Comparison of ENCODE assay signal across 18 cellular contexts in the genomic region with DNA sequence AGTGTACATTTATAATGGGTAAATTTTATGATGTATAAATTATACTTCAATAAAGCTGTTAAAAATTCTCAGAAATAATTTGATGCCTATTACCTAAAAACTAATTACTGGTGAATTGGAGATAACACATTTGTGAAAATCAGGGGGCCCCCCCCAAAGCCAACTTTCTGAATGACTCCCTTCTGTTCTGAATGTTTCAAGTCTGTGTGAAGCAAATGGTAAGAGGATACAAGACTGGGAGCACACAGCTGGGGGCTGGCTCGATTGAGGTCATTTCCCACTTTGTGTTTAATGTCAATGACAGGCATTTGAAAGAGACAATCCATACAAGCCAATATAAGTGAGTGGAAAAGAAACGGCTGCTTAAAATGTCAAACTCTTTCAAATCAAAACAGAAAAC.
DNase-seq lines count a peak whose midpoint lies in the region; ATAC-seq lines count a peak whose summit lies in the region.
"Had no signal": no experiment of that assay in that cellular context is flagged by ENCODE, and none has a peak within 500 bp of the region (broad histone marks: within the 10 kb centered on the region; RNA-seq: fewer than 3 reads in every experiment).

No MANE protein-coding gene starts in this region.

- H3K56ac ChIP-seq in mesendoderm (ENCODE audit: low read length) = no peak overlapping the region

- intact Hi-C loops in activated CD4-positive, alpha-beta memory T cell treated with anti-CD3 and anti-CD28 coated beads for 36 hours (cut with micrococcal nuclease) = no loop called here

- H4K5ac ChIP-seq in mesendoderm (ENCODE audit: low read length) = no peak overlapping the region

- H2BK120ac ChIP-seq in mesendoderm (ENCODE audit: low read depth, low read length) = no peak overlapping the region

- no CpG with 5 or more reads among the region's 2 CpGs for WGBS in mesendoderm (ENCODE audit: extremely low coverage, insufficient coverage, low lambda C conversion rate)

- POLR2A ChIA-PET in activated CD4-positive, alpha-beta memory T cell treated with anti-CD3 and anti-CD28 coated beads for 36 hours (lab: Charles Lee) = no interaction called here
- POLR2A ChIA-PET in activated CD4-positive, alpha-beta memory T cell treated with anti-CD3 and anti-CD28 coated beads, Interleukin-2, amount 10 ng/mL, durations not matched to agents 7 days and 5 days (lab: Charles Lee) = no interaction called here

- H3K4me3 Mint-ChIP-seq in activated CD4-positive, alpha-beta memory T cell treated with anti-CD3 and anti-CD28 coated beads for 36 hours = no peak overlapping the region
- H3K4me3 Mint-ChIP-seq in activated CD4-positive, alpha-beta memory T cell treated with anti-CD3 and anti-CD28 coated beads, Interleukin-2, amount 10 ng/mL, durations not matched to agents 7 days and 5 days = no peak overlapping the region
- H3K4me3 Mint-ChIP-seq in stimulated activated naive CD8-positive, alpha-beta T cell treated with anti-CD3 and anti-CD28 coated beads, Interleukin-15, amount 100 ng/mL, for 72 hours = no peak overlapping the region
- H3K4me3 Mint-ChIP-seq: CD8-positive, alpha-beta memory T cell; IgD-negative memory B cell had no signal

- no peak overlapping the region for H3K23ac ChIP-seq in mesendoderm (ENCODE audit: low read length)

- no peaks in the 10 kb centered on the region for H3K79me1 ChIP-seq in mesendoderm (ENCODE audit: low read length)

- H3K9ac ChIP-seq in mesendoderm (ENCODE audit: low read length) = no peak overlapping the region

- H2BK15ac ChIP-seq in mesendoderm (replicated peaks; ENCODE audit: low read depth) = no peak overlapping the region

- no peak overlapping the region for H3K18ac ChIP-seq in mesendoderm (ENCODE audit: low read length)

- no peaks in the 10 kb centered on the region for H3K4me1 ChIP-seq in mesendoderm (ENCODE audit: control insufficient read depth, low read depth, low read length)
- H3K4me1 ChIP-seq: SJCRH30 had no signal

- H3K4me3 ChIP-seq in mesendoderm (ENCODE audit: low read length) = no peak overlapping the region
- H3K4me3 ChIP-seq: SJCRH30 had no signal

- no peaks in the 10 kb centered on the region for H3K36me3 Mint-ChIP-seq in activated CD4-positive, alpha-beta memory T cell treated with anti-CD3 and anti-CD28 coated beads for 36 hours
- H3K36me3 Mint-ChIP-seq in activated CD4-positive, alpha-beta memory T cell treated with anti-CD3 and anti-CD28 coated beads, Interleukin-2, amount 10 ng/mL, durations not matched to agents 7 days and 5 days (ENCODE audit: low read depth) = no peaks in the 10 kb centered on the region
- H3K36me3 Mint-ChIP-seq: CD8-positive, alpha-beta memory T cell; IgD-negative memory B cell had no signal

- no peak overlapping the region for H2BK5ac ChIP-seq in mesendoderm (ENCODE audit: low read length)

- no peak overlapping the region for H3K27ac ChIP-seq in mesendoderm (ENCODE audit: low read depth, low read length)
- H3K27ac ChIP-seq: C4-2B, SJCRH30 had no signal

- no peak overlapping the region for H4K8ac ChIP-seq in mesendoderm (ENCODE audit: low read depth, low read length)

- no peaks in the 10 kb centered on the region for H3K36me3 ChIP-seq in mesendoderm (ENCODE audit: control insufficient read depth, insufficient read depth, low read length)
- H3K36me3 ChIP-seq: SJCRH30 had no signal

- H3K4me1 Mint-ChIP-seq in activated CD4-positive, alpha-beta memory T cell treated with anti-CD3 and anti-CD28 coated beads for 36 hours (ENCODE audit: low read depth) = peaks cover 10% of the 10 kb centered on the region
- peaks cover 3% of the 10 kb centered on the region for H3K4me1 Mint-ChIP-seq in activated CD4-positive, alpha-beta memory T cell treated with anti-CD3 and anti-CD28 coated beads, Interleukin-2, amount 10 ng/mL, durations not matched to agents 7 days and 5 days
- peaks cover 21% of the 10 kb centered on the region for H3K4me1 Mint-ChIP-seq in stimulated activated naive CD8-positive, alpha-beta T cell treated with anti-CD3 and anti-CD28 coated beads, Interleukin-15, amount 100 ng/mL, for 72 hours
- H3K4me1 Mint-ChIP-seq: IgD-negative memory B cell had no signal

- peak; percentile 18 for DNase-seq in activated CD4-positive, alpha-beta memory T cell treated with anti-CD3 and anti-CD28 coated beads for 36 hours
- no peak for DNase-seq in activated CD4-positive, alpha-beta memory T cell treated with anti-CD3 and anti-CD28 coated beads, Interleukin-2, amount 10 ng/mL, durations not matched to agents 7 days and 5 days
- peak; percentile 9 for DNase-seq in stimulated activated naive CD8-positive, alpha-beta T cell treated with anti-CD3 and anti-CD28 coated beads, Interleukin-15, Interleukin-2, amounts not matched to agents 100 U/mL and 50 U/mL, for 24 hours
- DNase-seq in stimulated activated naive CD8-positive, alpha-beta T cell treated with anti-CD3 and anti-CD28 coated beads, Interleukin-15, amount 100 ng/mL, for 72 hours = no peak
- DNase-seq in mesendoderm (peak; percentile 12), DMS153 (lab: John Stamatoyannopoulos, UW) (no peak), SK-N-DZ (ENCODE audit: low spot score) (no peak)
- DNase-seq: CD8-positive, alpha-beta memory T cell; DMS53; GDM1; MV-4-11; NCI-H1105 treated with DMSO at 0.1 percent for 48 hours; NCI-H2029 treated with DMSO at 0.1 percent for 48 hours; NCI-H526; OCI-M1; SJCRH30 had no signal

- ATAC-seq in stimulated activated naive CD8-positive, alpha-beta T cell treated with anti-CD3 and anti-CD28 coated beads, Interleukin-15, Interleukin-2, amounts not matched to agents 100 U/mL and 50 U/mL, for 24 hours = peak; percentile 58
- no peak for ATAC-seq in stimulated activated naive CD8-positive, alpha-beta T cell treated with anti-CD3 and anti-CD28 coated beads, Interleukin-15, amount 100 ng/mL, for 72 hours

- H3K27me3 ChIP-seq in mesendoderm (ENCODE audit: insufficient read depth, low read length, poor library complexity) = no peaks in the 10 kb centered on the region

- H3K27me3 Mint-ChIP-seq in activated CD4-positive, alpha-beta memory T cell treated with anti-CD3 and anti-CD28 coated beads for 36 hours = no peaks in the 10 kb centered on the region
- H3K27me3 Mint-ChIP-seq in activated CD4-positive, alpha-beta memory T cell treated with anti-CD3 and anti-CD28 coated beads, Interleukin-2, amount 10 ng/mL, durations not matched to agents 7 days and 5 days = no peaks in the 10 kb centered on the region
- no peaks in the 10 kb centered on the region for H3K27me3 Mint-ChIP-seq in stimulated activated naive CD8-positive, alpha-beta T cell treated with anti-CD3 and anti-CD28 coated beads, Interleukin-15, amount 100 ng/mL, for 72 hours
- H3K27me3 Mint-ChIP-seq: CD8-positive, alpha-beta memory T cell; IgD-negative memory B cell had no signal

- CTCF ChIA-PET in activated CD4-positive, alpha-beta memory T cell treated with anti-CD3 and anti-CD28 coated beads for 36 hours (lab: Charles Lee) = no interaction called here
- CTCF ChIA-PET in activated CD4-positive, alpha-beta memory T cell treated with anti-CD3 and anti-CD28 coated beads, Interleukin-2, amount 10 ng/mL, durations not matched to agents 7 days and 5 days (lab: Charles Lee) = no interaction called here

- no peaks in the 10 kb centered on the region for H3K79me2 ChIP-seq in mesendoderm (ENCODE audit: control insufficient read depth, insufficient read depth, low read length)

- H2AK5ac ChIP-seq in mesendoderm (ENCODE audit: low read length) = no peak overlapping the region

- no peak overlapping the region for H3K27ac Mint-ChIP-seq in activated CD4-positive, alpha-beta memory T cell treated with anti-CD3 and anti-CD28 coated beads for 36 hours
- H3K27ac Mint-ChIP-seq in activated CD4-positive, alpha-beta memory T cell treated with anti-CD3 and anti-CD28 coated beads, Interleukin-2, amount 10 ng/mL, durations not matched to agents 7 days and 5 days = no peak overlapping the region
- H3K27ac Mint-ChIP-seq in stimulated activated naive CD8-positive, alpha-beta T cell treated with anti-CD3 and anti-CD28 coated beads, Interleukin-15, amount 100 ng/mL, for 72 hours = no peak overlapping the region
- H3K27ac Mint-ChIP-seq: CD8-positive, alpha-beta memory T cell; IgD-negative memory B cell had no signal

- no peak overlapping the region for H3K4me2 ChIP-seq in mesendoderm (ENCODE audit: low read length)

- H3K9me3 Mint-ChIP-seq in activated CD4-positive, alpha-beta memory T cell treated with anti-CD3 and anti-CD28 coated beads for 36 hours = no peaks in the 10 kb centered on the region
- H3K9me3 Mint-ChIP-seq in activated CD4-positive, alpha-beta memory T cell treated with anti-CD3 and anti-CD28 coated beads, Interleukin-2, amount 10 ng/mL, durations not matched to agents 7 days and 5 days = no peaks in the 10 kb centered on the region
- H3K9me3 Mint-ChIP-seq in stimulated activated naive CD8-positive, alpha-beta T cell treated with anti-CD3 and anti-CD28 coated beads, Interleukin-15, amount 100 ng/mL, for 72 hours = no peaks in the 10 kb centered on the region
- H3K9me3 Mint-ChIP-seq: CD8-positive, alpha-beta memory T cell had no signal

- no peak overlapping the region for H3K4ac ChIP-seq in mesendoderm (ENCODE audit: low read depth, low read length)

Comparison
In these comparisons a context has a peak if more than half of its experiments do, and no peak if none do; other contexts are left out.
1. DNase-seq: peak in activated CD4-positive, alpha-beta memory T cell treated with anti-CD3 and anti-CD28 coated beads for 36 hours (single experiment), stimulated activated naive CD8-positive, alpha-beta T cell treated with anti-CD3 and anti-CD28 coated beads, Interleukin-15, Interleukin-2, amounts not matched to agents 100 U/mL and 50 U/mL, for 24 hours (single experiment) and mesendoderm (single experiment); none in activated CD4-positive, alpha-beta memory T cell treated with anti-CD3 and anti-CD28 coated beads, Interleukin-2, amount 10 ng/mL, durations not matched to agents 7 days and 5 days (single experiment), stimulated activated naive CD8-positive, alpha-beta T cell treated with anti-CD3 and anti-CD28 coated beads, Interleukin-15, amount 100 ng/mL, for 72 hours (0 of 2), DMS153 (single experiment) and SK-N-DZ (single experiment).